ENCODE assay signal across 8 cellular contexts in genomic region chr22:40818747-40819662, GRCh38. TPM values are rescaled to one million over a fixed set of nuclear protein-coding genes. Genes with fewer than 3 reads are reported as not detected.
A peak's percentile ranks its signal among the peaks of the same experiment; 100 is the strongest.
DNase-seq lines count a peak whose midpoint lies in the region; ATAC-seq and TF ChIP-seq lines count a peak whose summit lies in the region.

SLC25A17 (minus strand) TSS chr22:40819346; CDS start chr22:40819248, 98 bp downstream.

- H3K9me3 ChIP-seq in PC-3 (ENCODE audit: low read length) (no peaks in the 10 kb centered on the region), esophagus muscularis mucosa (no peaks in the 10 kb centered on the region), muscle layer of colon (ENCODE audit: low read length) (no peaks in the 10 kb centered on the region)

- CTCF ChIA-PET in PC-3 (lab: Charles Lee) = no interaction called here

- H4K20me1 ChIP-seq in PC-3 (ENCODE audit: low read length) = no peaks in the 10 kb centered on the region

- POLR2A ChIA-PET in PC-3 (lab: Charles Lee; ENCODE audit: unreplicated experiment) = interaction anchor here (0.6 to 1.0 kb wide), 3 partner anchors 132 to 182 kb away, joined by 3 to 4 read pairs (median 3); partner anchors contain the start of gene RBX1

- TF ChIP-seq CTCF in PC-3 (conservative IDR thresholded peaks at IDR 0.05; ENCODE audit: low read depth, low read length) (peak; percentile 37; the same call in 1 of the 2 replicates), esophagus muscularis mucosa (IDR thresholded peaks at IDR 0.05) (peak; percentile 26 to 54 (median 35))

- H3K36me3 ChIP-seq in PC-3 (ENCODE audit: low read depth, low read length) (peaks cover 8% of the 10 kb centered on the region; the same call in 1 of the 2 replicates), esophagus muscularis mucosa (peaks cover under 1 to 23% (median 9%) of the 10 kb centered on the region in 4 donors), muscle layer of colon (ENCODE audit: insufficient read depth, low read length) (peaks cover 8% of the 10 kb centered on the region)

- ATAC-seq in GM21423 (IDR thresholded peaks at IDR 0.05; ENCODE audit: unreplicated experiment) = peak; percentile 81
- ATAC-seq in PC-3 = peak; percentile 97

- 0% methylated on average over 29 of the region's 61 CpGs for WGBS in esophagus muscularis mucosa

- in situ Hi-C loops in KBM-7 (cut with MboI; ENCODE audit: low pct_unique_long_range_greater_than_20kb, low sequenced_read_pairs) = no loop called here

- H3K79me2 ChIP-seq in PC-3 (ENCODE audit: low read length) = peaks cover 45% of the 10 kb centered on the region

- peak within 1 kb of the TSS; percentile 98 for H2AFZ ChIP-seq in PC-3 (ENCODE audit: low read length)

- H3K9me2 ChIP-seq in PC-3 (replicated peaks; ENCODE audit: low read length) = no peaks in the 10 kb centered on the region

- BruUV-seq in PC-3 (replicated peaks; lab: Mats Ljungman, UMichigan) = TSS peak; percentile 45

- peak; percentile 85 for DNase-seq in COR-L47 (lab: John Stamatoyannopoulos, UW)
- peak; percentile 66 for DNase-seq in KBM-7
- DNase-seq in PC-3 = peak; percentile 79
- peak; percentile 91 for DNase-seq in activated T-cell treated with anti-CD3 and anti-CD28 coated beads, Interleukin-2, amount 50 U/mL, for 1 hour
- peak; percentile 99 for DNase-seq in esophagus muscularis mucosa (ENCODE audit: extremely low spot score)
- peak; percentile 72 to 75 for DNase-seq in stimulated activated CD8-positive, alpha-beta memory T cell treated with anti-CD3 and anti-CD28 coated beads, Interleukin-7, amount 100 ng/mL, for 1 hour (ENCODE audit: low read depth in 2 of 2)

- H3K27me3 ChIP-seq in PC-3 (ENCODE audit: low read length) = no peaks in the 10 kb centered on the region
- H3K27me3 ChIP-seq in esophagus muscularis mucosa = no peaks in the 10 kb centered on the region
- H3K27me3 ChIP-seq in muscle layer of colon (ENCODE audit: control insufficient read depth in 1 of 2, insufficient read depth in 2 of 2, low read length in 2 of 2) = no peaks in the 10 kb centered on the region

- H3K4me2 ChIP-seq in PC-3 (ENCODE audit: low read length) = peak within 1 kb of the TSS; percentile 98

- H3K27ac ChIP-seq in PC-3 (ENCODE audit: low read length) (peak within 1 kb of the TSS; percentile 66), esophagus muscularis mucosa (replicated peaks in 1 of 4) (peak within 1 kb of the TSS; percentile 78 to 85 (median 83)), muscle layer of colon (ENCODE audit: low read depth, low read length) (peak within 1 kb of the TSS; percentile 84)

- intact Hi-C loops in PC-3 (cut with micrococcal nuclease) (no loop called here), esophagus muscularis mucosa (cut with DNase I) (loop anchor here (5.0 kb wide), 1 partner anchor 38 kb away; the partner anchor contains the start of genes ST13 and XPNPEP3)

- H3F3A ChIP-seq in PC-3 (ENCODE audit: low read length, unreplicated experiment) = peaks cover 4% of the 10 kb centered on the region

- H3K4me3 ChIP-seq in PC-3 (ENCODE audit: low read length) (peak within 1 kb of the TSS; percentile 94), esophagus muscularis mucosa (peak within 1 kb of the TSS; percentile 89 to 100 (median 95)), muscle layer of colon (ENCODE audit: low read depth in 1 of 2, low read length in 2 of 2) (peak within 1 kb of the TSS; percentile 73 to 90)

- TF ChIP-seq POLR2A in esophagus muscularis mucosa (IDR thresholded peaks at IDR 0.05; ENCODE audit: low read depth) = no peak

- H3K4me1 ChIP-seq in PC-3 (ENCODE audit: insufficient read depth, low read length) (peaks cover 21% of the 10 kb centered on the region), esophagus muscularis mucosa (peaks cover 20 to 34% (median 30%) of the 10 kb centered on the region in 4 donors), muscle layer of colon (ENCODE audit: insufficient read depth, low read length) (peaks cover 22% of the 10 kb centered on the region)

- H3K9ac ChIP-seq in PC-3 (ENCODE audit: low read length) (peak within 1 kb of the TSS; percentile 93), muscle layer of colon (ENCODE audit: low read length) (peak within 1 kb of the TSS; percentile 72)

- TF ChIP-seq EP300 in esophagus muscularis mucosa (IDR thresholded peaks at IDR 0.05) = no peak

RNA-seq across cellular contexts. Expression of gene SLC25A17, which starts in this region (rescaled TPM):
- total RNA-seq in PC-3 (2014; rRNA removed) (18.3 and 24.7 TPM in 2 replicates), esophagus muscularis mucosa (1 to 10 TPM; 5.8 to 9.6 (median 8.4) TPM)

Comparison
In these comparisons a context has a peak if more than half of its experiments do, and no peak if none do; other contexts are left out.
1. Peak in every context shown above with its lines: DNase-seq, ATAC-seq, H3K4me3 ChIP-seq and H3K27ac ChIP-seq.